Comparison of ENCODE assay signal across 1 cellular context in the genomic region with DNA sequence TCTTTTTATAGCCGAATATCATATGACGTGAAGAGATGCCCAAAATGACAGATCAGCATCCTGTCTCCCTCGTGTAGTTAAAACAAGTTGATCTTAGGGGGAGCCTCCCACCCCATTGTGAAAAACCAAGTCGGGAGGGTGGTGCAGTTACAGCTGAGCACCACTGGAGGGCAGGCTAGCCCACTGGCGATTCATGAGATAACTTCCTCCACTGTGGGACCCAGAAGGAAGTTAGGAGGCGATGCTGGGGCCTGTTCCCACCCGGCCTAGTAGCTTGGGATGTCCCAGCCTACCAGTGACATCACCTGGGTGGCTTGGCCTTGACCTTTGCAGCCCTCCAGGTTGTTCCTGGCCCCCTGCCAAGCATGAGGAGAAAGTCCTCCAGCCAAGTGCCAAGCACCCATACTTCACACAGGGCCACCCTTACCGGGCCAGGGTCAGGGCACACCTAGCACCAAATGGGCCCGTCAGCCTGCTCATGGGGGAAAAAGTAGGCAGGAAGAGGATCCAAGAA.
TF ChIP-seq lines count a peak whose summit lies in the region.

No MANE protein-coding gene starts in this region.

TF ChIP-seq in HepG2, 621 proteins besides CTCF, POLR2A, EP300 and RAD21 (continued from another document and continues in another):
- TF ChIP-seq, protein P1, sequence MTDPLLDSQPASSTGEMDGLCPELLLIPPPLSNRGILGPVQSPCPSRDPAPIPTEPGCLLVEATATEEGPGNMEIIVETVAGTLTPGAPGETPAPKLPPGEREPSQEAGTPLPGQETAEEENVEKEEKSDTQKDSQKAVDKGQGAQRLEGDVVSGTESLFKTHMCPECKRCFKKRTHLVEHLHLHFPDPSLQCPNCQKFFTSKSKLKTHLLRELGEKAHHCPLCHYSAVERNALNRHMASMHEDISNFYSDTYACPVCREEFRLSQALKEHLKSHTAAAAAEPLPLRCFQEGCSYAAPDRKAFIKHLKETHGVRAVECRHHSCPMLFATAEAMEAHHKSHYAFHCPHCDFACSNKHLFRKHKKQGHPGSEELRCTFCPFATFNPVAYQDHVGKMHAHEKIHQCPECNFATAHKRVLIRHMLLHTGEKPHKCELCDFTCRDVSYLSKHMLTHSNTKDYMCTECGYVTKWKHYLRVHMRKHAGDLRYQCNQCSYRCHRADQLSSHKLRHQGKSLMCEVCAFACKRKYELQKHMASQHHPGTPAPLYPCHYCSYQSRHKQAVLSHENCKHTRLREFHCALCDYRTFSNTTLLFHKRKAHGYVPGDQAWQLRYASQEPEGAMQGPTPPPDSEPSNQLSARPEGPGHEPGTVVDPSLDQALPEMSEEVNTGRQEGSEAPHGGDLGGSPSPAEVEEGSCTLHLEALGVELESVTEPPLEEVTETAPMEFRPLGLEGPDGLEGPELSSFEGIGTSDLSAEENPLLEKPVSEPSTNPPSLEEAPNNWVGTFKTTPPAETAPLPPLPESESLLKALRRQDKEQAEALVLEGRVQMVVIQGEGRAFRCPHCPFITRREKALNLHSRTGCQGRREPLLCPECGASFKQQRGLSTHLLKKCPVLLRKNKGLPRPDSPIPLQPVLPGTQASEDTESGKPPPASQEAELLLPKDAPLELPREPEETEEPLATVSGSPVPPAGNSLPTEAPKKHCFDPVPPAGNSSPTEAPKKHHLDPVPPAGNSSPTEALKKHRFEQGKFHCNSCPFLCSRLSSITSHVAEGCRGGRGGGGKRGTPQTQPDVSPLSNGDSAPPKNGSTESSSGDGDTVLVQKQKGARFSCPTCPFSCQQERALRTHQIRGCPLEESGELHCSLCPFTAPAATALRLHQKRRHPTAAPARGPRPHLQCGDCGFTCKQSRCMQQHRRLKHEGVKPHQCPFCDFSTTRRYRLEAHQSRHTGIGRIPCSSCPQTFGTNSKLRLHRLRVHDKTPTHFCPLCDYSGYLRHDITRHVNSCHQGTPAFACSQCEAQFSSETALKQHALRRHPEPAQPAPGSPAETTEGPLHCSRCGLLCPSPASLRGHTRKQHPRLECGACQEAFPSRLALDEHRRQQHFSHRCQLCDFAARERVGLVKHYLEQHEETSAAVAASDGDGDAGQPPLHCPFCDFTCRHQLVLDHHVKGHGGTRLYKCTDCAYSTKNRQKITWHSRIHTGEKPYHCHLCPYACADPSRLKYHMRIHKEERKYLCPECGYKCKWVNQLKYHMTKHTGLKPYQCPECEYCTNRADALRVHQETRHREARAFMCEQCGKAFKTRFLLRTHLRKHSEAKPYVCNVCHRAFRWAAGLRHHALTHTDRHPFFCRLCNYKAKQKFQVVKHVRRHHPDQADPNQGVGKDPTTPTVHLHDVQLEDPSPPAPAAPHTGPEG (CRISPR knock-in tag; IDR thresholded peaks at IDR 0.05), result peak; percentile 98
- TF ChIP-seq GATAD2A (CRISPR knock-in tag; IDR thresholded peaks at IDR 0.05), result peak; percentile 41
- TF ChIP-seq STAG1 (CRISPR knock-in tag; IDR thresholded peaks at IDR 0.05), result peak; percentile 94
- TF ChIP-seq ZNF792 (CRISPR knock-in tag; IDR thresholded peaks at IDR 0.05), result peak; percentile 66; the same call in 1 of the 2 replicates
- TF ChIP-seq SP4 (CRISPR knock-in tag; IDR thresholded peaks at IDR 0.05), result 0 out of 2 replicates have a peak, but pooled peaks have one; percentile 15
- TF ChIP-seq ARNT2 (CRISPR knock-in tag; IDR thresholded peaks at IDR 0.05; ENCODE audit: low read depth), result 0 out of 2 replicates have a peak, but pooled peaks have one; percentile 29
- peak; percentile 56; the same call in 1 of the 2 replicates for TF ChIP-seq PPARG (CRISPR knock-in tag; conservative IDR thresholded peaks at IDR 0.05)
- peak; percentile 21; the same call in 1 of the 2 replicates for TF ChIP-seq SAP130 (CRISPR knock-in tag; IDR thresholded peaks at IDR 0.05; ENCODE audit: low read depth)
- 0 out of 2 replicates have a peak, but pooled peaks have one; percentile 5 for TF ChIP-seq RARA (CRISPR knock-in tag; IDR thresholded peaks at IDR 0.05)
- no peak for TF ChIP-seq NFE2L2 (IDR thresholded peaks at IDR 0.05; ENCODE audit: low read length)
- 0 out of 2 replicates have a peak, but pooled peaks have one; percentile 33 for TF ChIP-seq ZSCAN25 (CRISPR knock-in tag; IDR thresholded peaks at IDR 0.05)
- no peak for TF ChIP-seq ZNF256 (CRISPR knock-in tag; conservative IDR thresholded peaks at IDR 0.05)
- 0 out of 2 replicates have a peak, but pooled peaks have one; percentile 24 for TF ChIP-seq GABPB1 (CRISPR knock-in tag; IDR thresholded peaks at IDR 0.05)
- TF ChIP-seq HMG20A (CRISPR knock-in tag; IDR thresholded peaks at IDR 0.05; ENCODE audit: borderline replicate concordance), result peak; percentile 29; the same call in 1 of the 2 replicates
- 0 out of 2 replicates have a peak, but pooled peaks have one; percentile 45 for TF ChIP-seq TARDBP (CRISPR knock-in tag; IDR thresholded peaks at IDR 0.05)
- no peak for TF ChIP-seq TCF7L2 (IDR thresholded peaks at IDR 0.05; ENCODE audit: low read depth, low read length)
- TF ChIP-seq JUN (CRISPR knock-in tag; IDR thresholded peaks at IDR 0.05), result peak; percentile 21; the same call in 1 of the 2 replicates
- TF ChIP-seq XRCC5 (optimal IDR thresholded peaks at IDR 0.05; ENCODE audit: low read length), result peak; percentile 75
- peak; percentile 84 for TF ChIP-seq ELF3 (CRISPR knock-in tag; IDR thresholded peaks at IDR 0.05)
- TF ChIP-seq SPEN (CRISPR knock-in tag; IDR thresholded peaks at IDR 0.05; ENCODE audit: low read depth), result no peak
- TF ChIP-seq ZNF205 (CRISPR knock-in tag; IDR thresholded peaks at IDR 0.05), result peak; percentile 39; the same call in 1 of the 2 replicates
- no peak for TF ChIP-seq ZFP90 (CRISPR knock-in tag; IDR thresholded peaks at IDR 0.05; ENCODE audit: borderline replicate concordance)
- TF ChIP-seq SNAPC2 (CRISPR knock-in tag; IDR thresholded peaks at IDR 0.05), result 0 out of 2 replicates have a peak, but pooled peaks have one; percentile 51
- peak; percentile 62; the same call in 1 of the 2 replicates for TF ChIP-seq ERF (CRISPR knock-in tag; IDR thresholded peaks at IDR 0.05)
- 0 out of 4 replicates have a peak, but pooled peaks of 1 of the 2 experiments have one; percentile 4 for TF ChIP-seq MAFK (conservative IDR thresholded peaks at IDR 0.05 in 1 of 2, IDR thresholded peaks at IDR 0.05 in 1 of 2; ENCODE audit: low read length in 2 of 2)
- TF ChIP-seq KDM4B (CRISPR knock-in tag; IDR thresholded peaks at IDR 0.05), result 0 out of 2 replicates have a peak, but pooled peaks have one; percentile 15
- TF ChIP-seq ESRRA (CRISPR knock-in tag; IDR thresholded peaks at IDR 0.05; ENCODE audit: low read depth), result no peak
- peak; percentile 22; the same call in 1 of the 2 replicates for TF ChIP-seq ZNF788 (CRISPR knock-in tag; IDR thresholded peaks at IDR 0.05; ENCODE audit: borderline replicate concordance)
- TF ChIP-seq, protein P2, sequence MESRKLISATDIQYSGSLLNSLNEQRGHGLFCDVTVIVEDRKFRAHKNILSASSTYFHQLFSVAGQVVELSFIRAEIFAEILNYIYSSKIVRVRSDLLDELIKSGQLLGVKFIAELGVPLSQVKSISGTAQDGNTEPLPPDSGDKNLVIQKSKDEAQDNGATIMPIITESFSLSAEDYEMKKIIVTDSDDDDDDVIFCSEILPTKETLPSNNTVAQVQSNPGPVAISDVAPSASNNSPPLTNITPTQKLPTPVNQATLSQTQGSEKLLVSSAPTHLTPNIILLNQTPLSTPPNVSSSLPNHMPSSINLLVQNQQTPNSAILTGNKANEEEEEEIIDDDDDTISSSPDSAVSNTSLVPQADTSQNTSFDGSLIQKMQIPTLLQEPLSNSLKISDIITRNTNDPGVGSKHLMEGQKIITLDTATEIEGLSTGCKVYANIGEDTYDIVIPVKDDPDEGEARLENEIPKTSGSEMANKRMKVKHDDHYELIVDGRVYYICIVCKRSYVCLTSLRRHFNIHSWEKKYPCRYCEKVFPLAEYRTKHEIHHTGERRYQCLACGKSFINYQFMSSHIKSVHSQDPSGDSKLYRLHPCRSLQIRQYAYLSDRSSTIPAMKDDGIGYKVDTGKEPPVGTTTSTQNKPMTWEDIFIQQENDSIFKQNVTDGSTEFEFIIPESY (CRISPR knock-in tag; IDR thresholded peaks at IDR 0.05), result peak; percentile 13; the same call in 1 of the 2 replicates
- no peak for TF ChIP-seq ATF7 (IDR thresholded peaks at IDR 0.05)
- 0 out of 2 replicates have a peak, but pooled peaks have one; percentile 27 for TF ChIP-seq ATF7 (CRISPR knock-in tag; IDR thresholded peaks at IDR 0.05)
- TF ChIP-seq BORCS8-MEF2B (CRISPR knock-in tag; IDR thresholded peaks at IDR 0.05), result peak; percentile 47; the same call in 1 of the 2 replicates
- TF ChIP-seq, protein P3, sequence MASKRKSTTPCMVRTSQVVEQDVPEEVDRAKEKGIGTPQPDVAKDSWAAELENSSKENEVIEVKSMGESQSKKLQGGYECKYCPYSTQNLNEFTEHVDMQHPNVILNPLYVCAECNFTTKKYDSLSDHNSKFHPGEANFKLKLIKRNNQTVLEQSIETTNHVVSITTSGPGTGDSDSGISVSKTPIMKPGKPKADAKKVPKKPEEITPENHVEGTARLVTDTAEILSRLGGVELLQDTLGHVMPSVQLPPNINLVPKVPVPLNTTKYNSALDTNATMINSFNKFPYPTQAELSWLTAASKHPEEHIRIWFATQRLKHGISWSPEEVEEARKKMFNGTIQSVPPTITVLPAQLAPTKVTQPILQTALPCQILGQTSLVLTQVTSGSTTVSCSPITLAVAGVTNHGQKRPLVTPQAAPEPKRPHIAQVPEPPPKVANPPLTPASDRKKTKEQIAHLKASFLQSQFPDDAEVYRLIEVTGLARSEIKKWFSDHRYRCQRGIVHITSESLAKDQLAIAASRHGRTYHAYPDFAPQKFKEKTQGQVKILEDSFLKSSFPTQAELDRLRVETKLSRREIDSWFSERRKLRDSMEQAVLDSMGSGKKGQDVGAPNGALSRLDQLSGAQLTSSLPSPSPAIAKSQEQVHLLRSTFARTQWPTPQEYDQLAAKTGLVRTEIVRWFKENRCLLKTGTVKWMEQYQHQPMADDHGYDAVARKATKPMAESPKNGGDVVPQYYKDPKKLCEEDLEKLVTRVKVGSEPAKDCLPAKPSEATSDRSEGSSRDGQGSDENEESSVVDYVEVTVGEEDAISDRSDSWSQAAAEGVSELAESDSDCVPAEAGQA (IDR thresholded peaks at IDR 0.05; ENCODE audit: low read depth), result no peak
- TF ChIP-seq, protein P3 (CRISPR knock-in tag; IDR thresholded peaks at IDR 0.05; ENCODE audit: borderline replicate concordance), result no peak
- no peak for TF ChIP-seq ZNF605 (CRISPR knock-in tag; IDR thresholded peaks at IDR 0.05)
- TF ChIP-seq SALL2 (CRISPR knock-in tag; IDR thresholded peaks at IDR 0.05), result 0 out of 2 replicates have a peak, but pooled peaks have one; percentile 8
- TF ChIP-seq ETV5 (CRISPR knock-in tag; IDR thresholded peaks at IDR 0.05; ENCODE audit: borderline replicate concordance), result peak; percentile 60
- TF ChIP-seq, protein P4, sequence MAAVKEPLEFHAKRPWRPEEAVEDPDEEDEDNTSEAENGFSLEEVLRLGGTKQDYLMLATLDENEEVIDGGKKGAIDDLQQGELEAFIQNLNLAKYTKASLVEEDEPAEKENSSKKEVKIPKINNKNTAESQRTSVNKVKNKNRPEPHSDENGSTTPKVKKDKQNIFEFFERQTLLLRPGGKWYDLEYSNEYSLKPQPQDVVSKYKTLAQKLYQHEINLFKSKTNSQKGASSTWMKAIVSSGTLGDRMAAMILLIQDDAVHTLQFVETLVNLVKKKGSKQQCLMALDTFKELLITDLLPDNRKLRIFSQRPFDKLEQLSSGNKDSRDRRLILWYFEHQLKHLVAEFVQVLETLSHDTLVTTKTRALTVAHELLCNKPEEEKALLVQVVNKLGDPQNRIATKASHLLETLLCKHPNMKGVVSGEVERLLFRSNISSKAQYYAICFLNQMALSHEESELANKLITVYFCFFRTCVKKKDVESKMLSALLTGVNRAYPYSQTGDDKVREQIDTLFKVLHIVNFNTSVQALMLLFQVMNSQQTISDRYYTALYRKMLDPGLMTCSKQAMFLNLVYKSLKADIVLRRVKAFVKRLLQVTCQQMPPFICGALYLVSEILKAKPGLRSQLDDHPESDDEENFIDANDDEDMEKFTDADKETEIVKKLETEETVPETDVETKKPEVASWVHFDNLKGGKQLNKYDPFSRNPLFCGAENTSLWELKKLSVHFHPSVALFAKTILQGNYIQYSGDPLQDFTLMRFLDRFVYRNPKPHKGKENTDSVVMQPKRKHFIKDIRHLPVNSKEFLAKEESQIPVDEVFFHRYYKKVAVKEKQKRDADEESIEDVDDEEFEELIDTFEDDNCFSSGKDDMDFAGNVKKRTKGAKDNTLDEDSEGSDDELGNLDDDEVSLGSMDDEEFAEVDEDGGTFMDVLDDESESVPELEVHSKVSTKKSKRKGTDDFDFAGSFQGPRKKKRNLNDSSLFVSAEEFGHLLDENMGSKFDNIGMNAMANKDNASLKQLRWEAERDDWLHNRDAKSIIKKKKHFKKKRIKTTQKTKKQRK (IDR thresholded peaks at IDR 0.05; ENCODE audit: low read length), result no peak
- TF ChIP-seq ZNF331 (CRISPR knock-in tag; IDR thresholded peaks at IDR 0.05), result peak; percentile 52; the same call in 1 of the 2 replicates
- peak; percentile 39 for TF ChIP-seq FOXA3 (CRISPR knock-in tag; IDR thresholded peaks at IDR 0.05)
- TF ChIP-seq KMT2A (CRISPR knock-in tag; IDR thresholded peaks at IDR 0.05), result 0 out of 2 replicates have a peak, but pooled peaks have one; percentile 53
- TF ChIP-seq ZNF570 (CRISPR knock-in tag; IDR thresholded peaks at IDR 0.05; ENCODE audit: borderline replicate concordance), result no peak
- TF ChIP-seq BCL6 (CRISPR knock-in tag; IDR thresholded peaks at IDR 0.05), result peak; percentile 26; the same call in 1 of the 2 replicates
- 0 out of 2 replicates have a peak, but pooled peaks have one; percentile 23 for TF ChIP-seq ZBTB7B (CRISPR knock-in tag; IDR thresholded peaks at IDR 0.05)
- peak; percentile 57; the same call in 1 of the 2 replicates for TF ChIP-seq NRL (CRISPR knock-in tag; IDR thresholded peaks at IDR 0.05; ENCODE audit: borderline replicate concordance)
- TF ChIP-seq CEBPG (CRISPR knock-in tag; IDR thresholded peaks at IDR 0.05), result peak; percentile 44; the same call in 1 of the 2 replicates
- peak; percentile 80 for TF ChIP-seq RXRA (CRISPR knock-in tag; IDR thresholded peaks at IDR 0.05)
- 0 out of 2 replicates have a peak, but pooled peaks have one; percentile 44 for TF ChIP-seq GATAD1 (CRISPR knock-in tag; IDR thresholded peaks at IDR 0.05)
- no peak for TF ChIP-seq HIVEP1 (CRISPR knock-in tag; IDR thresholded peaks at IDR 0.05)
- 0 out of 2 replicates have a peak, but pooled peaks have one; percentile 29 for TF ChIP-seq KLF11 (CRISPR knock-in tag; IDR thresholded peaks at IDR 0.05)
